15 cellular contexts compared by ENCODE assay signal in genomic region chrY:25055809-25056208, GRCh38. TPM values are rescaled to one million over a fixed set of nuclear protein-coding genes. Genes with fewer than 3 reads are reported as not detected.
"Had no signal": no experiment of that assay in that cellular context is flagged by ENCODE, and none has a peak within 500 bp of the region (broad histone marks: within the 10 kb centered on the region; RNA-seq: fewer than 3 reads in every experiment).

No MANE protein-coding gene starts in this region.

RNA-seq across cellular contexts. Expression of gene BPY2C, which starts 3.9 kb away (rescaled TPM):
- total RNA-seq: activated B cell treated with CpG ODN at 0.5 μM for 24 hours; activated CD4-positive, alpha-beta memory T cell treated with anti-CD3 and anti-CD28 coated beads for 36 hours; activated CD4-positive, alpha-beta memory T cell treated with anti-CD3 and anti-CD28 coated beads, Interleukin-2, amount 10 ng/mL, durations not matched to agents 7 days and 5 days; activated CD4-positive, alpha-beta T cell treated with anti-CD3 and anti-CD28 coated beads for 36 hours; activated CD4-positive, alpha-beta T cell treated with anti-CD3 and anti-CD28 coated beads, Interleukin-2, amount 10 ng/mL, durations not matched to agents 24 days and 14 days; activated CD4-positive, alpha-beta T cell treated with anti-CD3 and anti-CD28 coated beads, Interleukin-2, amount 10 ng/mL, durations not matched to agents 7 days and 5 days; activated CD8-positive, alpha-beta memory T cell treated with anti-CD3 and anti-CD28 coated beads for 36 hours; activated CD8-positive, alpha-beta memory T cell treated with anti-CD3 and anti-CD28 coated beads, Interleukin-2, amount 10 ng/mL, durations not matched to agents 7 days and 5 days; activated CD8-positive, alpha-beta T cell treated with anti-CD3 and anti-CD28 coated beads for 36 hours; activated CD8-positive, alpha-beta T cell treated with anti-CD3 and anti-CD28 coated beads, Interleukin-2, amount 10 ng/mL, durations not matched to agents 7 days and 5 days; T-cell; T-helper 1 cell treated with Interleukin-12 subunit alpha and Interleukin-12 subunit beta and Interleukin-4 antibody, amounts not matched to agents 30 ng/mL and 1 ng/mL, for 36 hours; T-helper 17 cell; T-helper 2 cell treated with Interferon-gamma antibody and Interleukin-4, amounts not matched to agents 100 ng/mL and 5 ng/mL, for 36 hours; WTC11 had no signal
